Comparison of ENCODE assay signal across 1 cellular context in genomic region chr14:103504991-103505565, GRCh38.
TF ChIP-seq lines count a peak whose summit lies in the region.

No MANE protein-coding gene starts in this region.

TF ChIP-seq in HCT116, 20 proteins besides CTCF, POLR2A, EP300 and RAD21 (continued from another document):
- TF ChIP-seq, protein P1, sequence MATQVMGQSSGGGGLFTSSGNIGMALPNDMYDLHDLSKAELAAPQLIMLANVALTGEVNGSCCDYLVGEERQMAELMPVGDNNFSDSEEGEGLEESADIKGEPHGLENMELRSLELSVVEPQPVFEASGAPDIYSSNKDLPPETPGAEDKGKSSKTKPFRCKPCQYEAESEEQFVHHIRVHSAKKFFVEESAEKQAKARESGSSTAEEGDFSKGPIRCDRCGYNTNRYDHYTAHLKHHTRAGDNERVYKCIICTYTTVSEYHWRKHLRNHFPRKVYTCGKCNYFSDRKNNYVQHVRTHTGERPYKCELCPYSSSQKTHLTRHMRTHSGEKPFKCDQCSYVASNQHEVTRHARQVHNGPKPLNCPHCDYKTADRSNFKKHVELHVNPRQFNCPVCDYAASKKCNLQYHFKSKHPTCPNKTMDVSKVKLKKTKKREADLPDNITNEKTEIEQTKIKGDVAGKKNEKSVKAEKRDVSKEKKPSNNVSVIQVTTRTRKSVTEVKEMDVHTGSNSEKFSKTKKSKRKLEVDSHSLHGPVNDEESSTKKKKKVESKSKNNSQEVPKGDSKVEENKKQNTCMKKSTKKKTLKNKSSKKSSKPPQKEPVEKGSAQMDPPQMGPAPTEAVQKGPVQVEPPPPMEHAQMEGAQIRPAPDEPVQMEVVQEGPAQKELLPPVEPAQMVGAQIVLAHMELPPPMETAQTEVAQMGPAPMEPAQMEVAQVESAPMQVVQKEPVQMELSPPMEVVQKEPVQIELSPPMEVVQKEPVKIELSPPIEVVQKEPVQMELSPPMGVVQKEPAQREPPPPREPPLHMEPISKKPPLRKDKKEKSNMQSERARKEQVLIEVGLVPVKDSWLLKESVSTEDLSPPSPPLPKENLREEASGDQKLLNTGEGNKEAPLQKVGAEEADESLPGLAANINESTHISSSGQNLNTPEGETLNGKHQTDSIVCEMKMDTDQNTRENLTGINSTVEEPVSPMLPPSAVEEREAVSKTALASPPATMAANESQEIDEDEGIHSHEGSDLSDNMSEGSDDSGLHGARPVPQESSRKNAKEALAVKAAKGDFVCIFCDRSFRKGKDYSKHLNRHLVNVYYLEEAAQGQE (IDR thresholded peaks at IDR 0.05; ENCODE audit: low read depth), result no peak
- TF ChIP-seq SP1 (IDR thresholded peaks at IDR 0.05; ENCODE audit: low read depth) (no peak), TCF7L2 (IDR thresholded peaks at IDR 0.05; ENCODE audit: borderline replicate concordance, extremely low read depth, insufficient read depth, insufficient read length) (no peak)
